In the genomic region with DNA sequence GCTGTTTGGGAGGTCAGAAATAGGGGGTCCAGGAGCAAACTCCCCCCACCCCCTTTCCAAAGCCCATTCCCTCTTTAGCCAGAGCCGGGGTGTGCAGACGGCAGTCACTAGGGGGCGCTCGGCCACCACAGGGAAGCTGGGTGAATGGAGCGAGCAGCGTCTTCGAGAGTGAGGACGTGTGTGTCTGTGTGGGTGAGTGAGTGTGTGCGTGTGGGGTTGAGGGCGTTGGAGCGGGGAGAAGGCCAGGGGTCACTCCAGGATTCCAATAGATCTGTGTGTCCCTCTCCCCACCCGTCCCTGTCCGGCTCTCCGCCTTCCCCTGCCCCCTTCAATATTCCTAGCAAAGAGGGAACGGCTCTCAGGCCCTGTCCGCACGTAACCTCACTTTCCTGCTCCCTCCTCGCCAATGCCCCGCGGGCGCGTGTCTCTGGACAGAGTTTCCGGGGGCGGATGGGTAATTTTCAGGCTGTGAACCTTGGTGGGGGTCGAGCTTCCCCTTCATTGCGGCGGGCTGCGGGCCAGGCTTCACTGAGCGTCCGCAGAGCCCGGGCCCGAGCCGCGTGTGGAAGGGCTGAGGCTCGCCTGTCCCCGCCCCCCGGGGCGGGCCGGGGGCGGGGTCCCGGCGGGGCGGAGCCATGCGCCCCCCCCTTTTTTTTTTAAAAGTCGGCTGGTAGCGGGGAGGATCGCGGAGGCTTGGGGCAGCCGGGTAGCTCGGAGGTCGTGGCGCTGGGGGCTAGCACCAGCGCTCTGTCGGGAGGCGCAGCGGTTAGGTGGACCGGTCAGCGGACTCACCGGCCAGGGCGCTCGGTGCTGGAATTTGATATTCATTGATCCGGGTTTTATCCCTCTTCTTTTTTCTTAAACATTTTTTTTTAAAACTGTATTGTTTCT, we compare ENCODE assay signal across 8 cellular contexts. TPM values are rescaled to one million over a fixed set of nuclear protein-coding genes. Genes with fewer than 3 reads are reported as not detected.
DNase-seq lines count a peak whose midpoint lies in the region; ATAC-seq and TF ChIP-seq lines count a peak whose summit lies in the region.

TSS of gene VEGFA (plus strand) at position 686 of the 891 bp plus-strand sequence.

- H3K27ac ChIP-seq in mammary epithelial cell (ENCODE audit: insufficient read depth, low read depth, low read length): peak within 1 kb of the TSS; percentile 77

- peak; percentile 96 for TF ChIP-seq CTCF in WI38 (IDR thresholded peaks at IDR 0.05; ENCODE audit: low read depth, low read length)
- TF ChIP-seq CTCF in mammary epithelial cell (conservative IDR thresholded peaks at IDR 0.05 in 1 of 2, IDR thresholded peaks at IDR 0.05 in 1 of 2; ENCODE audit: extremely low read depth in 1 of 2, insufficient read depth in 1 of 2, low read depth in 1 of 2, low read length in 2 of 2): peak; percentile 98

- H3K9me3 ChIP-seq in mammary epithelial cell (replicated peaks; ENCODE audit: insufficient read depth, low read length): no peaks in the 10 kb centered on the region

- under 1% methylated on average over 16 of the region's 62 CpGs for WGBS in mammary epithelial cell (ENCODE audit: low coverage, missing lambda C conversion rate)

- H3K27me3 Mint-ChIP-seq in immature natural killer cell (ENCODE audit: low read depth in 3 of 3): peaks cover 8 to 16% (median 10%) of the 10 kb centered on the region in 3 donors

- no peaks in the 10 kb centered on the region for H3K27me3 ChIP-seq in mammary epithelial cell (ENCODE audit: insufficient read depth, low read length)

- in situ Hi-C loops in ACHN (cut with HindIII; ENCODE audit: low pct_ligation_motif_present, low pct_unique_long_range_greater_than_20kb, low sequenced_read_pairs) (no loop called here), mammary epithelial cell (cut with MboI; ENCODE audit: low sequenced_read_pairs in 2 of 2) (loop anchor here (5.0 to 10.0 kb wide), 4 partner anchors 47 to 305 kb away; no protein-coding TSS in a partner anchor)

- H3K36me3 Mint-ChIP-seq in immature natural killer cell: no peaks in the 10 kb centered on the region

- peak within 1 kb of the TSS; percentile 84 for H2AFZ ChIP-seq in mammary epithelial cell (ENCODE audit: low read depth, low read length)

- H3K27ac Mint-ChIP-seq in immature natural killer cell: peak within 1 kb of the TSS in 5 of 6 donors; percentile 51 to 84 (median 79)

- H3K4me1 ChIP-seq in mammary epithelial cell (ENCODE audit: insufficient read depth, low read length): peaks cover 21% of the 10 kb centered on the region

- peak within 1 kb of the TSS; percentile 79 for H3K4me2 ChIP-seq in mammary epithelial cell (ENCODE audit: insufficient read depth, low read depth, low read length)

- dilution Hi-C loops in mammary epithelial cell (cut with HindIII; ENCODE audit: low sequenced_read_pairs): no loop called here

- H3K9me3 Mint-ChIP-seq in immature natural killer cell: no peaks in the 10 kb centered on the region

- H3K4me1 Mint-ChIP-seq in immature natural killer cell: peaks cover 22 to 24% of the 10 kb centered on the region in 2 donors

- peaks cover 10% of the 10 kb centered on the region for H3K36me3 ChIP-seq in mammary epithelial cell (ENCODE audit: insufficient read depth, low read length)

- H3K79me2 ChIP-seq in mammary epithelial cell (ENCODE audit: insufficient read depth, low read length): peaks cover 48% of the 10 kb centered on the region

- peak within 1 kb of the TSS; percentile 84 to 99 (median 90) for H3K4me3 Mint-ChIP-seq in immature natural killer cell

- ATAC-seq in GM18867 (IDR thresholded peaks at IDR 0.05; ENCODE audit: unreplicated experiment) (peak; percentile 46), HG03108 (IDR thresholded peaks at IDR 0.05; ENCODE audit: unreplicated experiment) (peak; percentile 45)

- peak within 1 kb of the TSS; percentile 92 for H3K9ac ChIP-seq in mammary epithelial cell (ENCODE audit: insufficient read depth, low read length)

- DNase-seq in ACHN: peak; percentile 74
- peak; percentile 62 for DNase-seq in NCI-H2196 treated with DMSO at 0.1 percent for 48 hours (lab: John Stamatoyannopoulos, UW; ENCODE audit: unreplicated experiment)
- peak; percentile 84 for DNase-seq in mammary epithelial cell
- peak; percentile 82 to 86 (median 86) for DNase-seq in immature natural killer cell
- peak; percentile 72 to 87 for DNase-seq in stimulated activated CD4-positive, alpha-beta T cell treated with anti-CD3 and anti-CD28 coated beads, Interleukin-12 subunit alpha, Interleukin-12 subunit beta, amount 100 ng/mL, for 24 hours (ENCODE audit: low read depth in 2 of 2)

- intact Hi-C loops in mammary epithelial cell (cut with micrococcal nuclease): loop anchor here (1.0 to 10.0 kb wide), 8 partner anchors 45 to 465 kb away; no protein-coding TSS in a partner anchor

- no peaks in the 10 kb centered on the region for H4K20me1 ChIP-seq in mammary epithelial cell (ENCODE audit: insufficient read depth, low read length)

- BruUV-seq in mammary epithelial cell (replicated peaks; lab: Mats Ljungman, UMichigan): TSS peak; percentile 13

- H3K4me3 ChIP-seq in WI38 (ENCODE audit: low read depth, low read length) (peak within 1 kb of the TSS; percentile 97), mammary epithelial cell (replicated peaks in 1 of 3; ENCODE audit: insufficient read depth in 1 of 3, low read depth in 2 of 3, low read length in 3 of 3) (peak within 1 kb of the TSS; percentile 97 to 98 (median 98))

- CTCF ChIA-PET in mammary epithelial cell (lab: Charles Lee; ENCODE audit: low non-redundant PET): interaction anchor here (0.6 to 1.1 kb wide), 7 partner anchors 17 to 309 kb away, joined by 3 to 6 read pairs (median 4); no protein-coding TSS in a partner anchor

RNA-seq across cellular contexts. Expression of gene VEGFA, which starts in this region (rescaled TPM):
- 100 to 1,000 TPM; 161 to 313 TPM for total RNA-seq in mammary epithelial cell
- 196 TPM for polyA plus RNA-seq in mammary epithelial cell
- 634 TPM for polyA minus RNA-seq in mammary epithelial cell
- 1 to 10 TPM in 2 of 3 donors, under 1 TPM in 1; 0.30 to 2.4 (median 2.1) TPM for polyA plus RNA-seq in immature natural killer cell

Comparison
In these comparisons a context has a peak if more than half of its experiments do, and no peak if none do; other contexts are left out.
1. Peak in every context shown above with its lines: DNase-seq, ATAC-seq, H3K4me3 ChIP-seq and H3K27ac ChIP-seq.
2. RNA of gene VEGFA (polyA plus RNA-seq): 196 TPM in mammary epithelial cell (single experiment); 0.30 to 2.4 TPM in immature natural killer cell; every median in the first group is over 10 times any median in the second.